Comparison of ENCODE assay signal across 14 cellular contexts in genomic region chr13:74930402-74931165, GRCh38.
DNase-seq lines count a peak whose midpoint lies in the region; ATAC-seq, FAIRE-seq and TF ChIP-seq lines count a peak whose summit lies in the region.
"Had no signal": no experiment of that assay in that cellular context is flagged by ENCODE, and none has a peak within 500 bp of the region (broad histone marks: within the 10 kb centered on the region; RNA-seq: fewer than 3 reads in every experiment).

No MANE protein-coding gene starts in this region.

- H3K36me3 Mint-ChIP-seq in GM23338 (ENCODE audit: low read depth): no peaks in the 10 kb centered on the region

- no peak overlapping the region for H3K27ac ChIP-seq in GM23338 (ENCODE audit: low read depth)
- H3K27ac ChIP-seq: WERI-Rb-1 had no signal

- no peak for FAIRE-seq in D721Med (lab: Jason Lieb, UNC)

- peaks cover 6% of the 10 kb centered on the region for H3K27me3 Mint-ChIP-seq in GM23338 (ENCODE audit: insufficient read depth, low read depth, poor library complexity)

- CTCF ChIA-PET in BJ (lab: Yijun Ruan, JAX): no interaction called here

- no peaks in the 10 kb centered on the region for H3K79me2 ChIP-seq in GM23338 (replicated peaks; ENCODE audit: insufficient read depth)

- H3F3A ChIP-seq in GM23338 (replicated peaks; ENCODE audit: low read depth): no peaks in the 10 kb centered on the region

- no peak for TF ChIP-seq CTCF in BJ (IDR thresholded peaks at IDR 0.05; ENCODE audit: insufficient read depth, low read depth, low read length)
- TF ChIP-seq CTCF in GM13977 (IDR thresholded peaks at IDR 0.05; ENCODE audit: extremely low read depth, insufficient read depth, missing control alignments): no peak
- TF ChIP-seq CTCF in GM23338 (conservative IDR thresholded peaks at IDR 0.05; ENCODE audit: low read depth in 2 of 2): no peak
- no peak for TF ChIP-seq CTCF in D721Med (IDR thresholded peaks at IDR 0.05; ENCODE audit: insufficient read depth, missing control alignments)

- peak; percentile 24 for DNase-seq in BJ (ENCODE audit: low read depth)
- DNase-seq in amniotic stem cell (lab: John Stamatoyannopoulos, UW): peak; percentile 19
- DNase-seq in iris pigment epithelial cell (ENCODE audit: low read depth): peak; percentile 64
- DNase-seq in NCI-H526 (lab: John Stamatoyannopoulos, UW): no peak
- DNase-seq in GM13977 (ENCODE audit: low spot score): no peak
- DNase-seq in GM23338 (ENCODE audit: low spot score): no peak
- DNase-seq in D721Med (ENCODE audit: insufficient read length, low spot score): no peak
- DNase-seq: central memory CD4-positive, alpha-beta T cell; DMS 273 treated with DMSO at 0.1 percent for 48 hours; H7; hippocampal formation; WERI-Rb-1 had no signal

- H4K20me1 ChIP-seq in GM23338 (replicated peaks; ENCODE audit: insufficient read depth): 0 out of 2 replicates have a peak, but pooled peaks cover 3% of the 10 kb centered on the region

- no peaks in the 10 kb centered on the region for H3K4me1 Mint-ChIP-seq in GM23338

- H3K36me3 ChIP-seq in BJ (ENCODE audit: control insufficient read depth, insufficient read depth, low read length) (no peaks in the 10 kb centered on the region), GM23338 (ENCODE audit: insufficient read depth) (no peaks in the 10 kb centered on the region)
- H3K36me3 ChIP-seq: WERI-Rb-1 had no signal

- H3K4me3 ChIP-seq in BJ (ENCODE audit: low read depth, low read length) (no peak overlapping the region), GM23338 (no peak overlapping the region)

- peaks cover 3% of the 10 kb centered on the region; the same call in 1 of the 3 replicates for H3K9me3 Mint-ChIP-seq in GM23338
- H3K9me3 Mint-ChIP-seq: activated T-helper 1 cell treated with anti-CD3 and anti-CD28 coated beads, Interleukin-12 subunit alpha, Interleukin-12 subunit beta, Interleukin-2, Interleukin-4 antibody, amounts not matched to agents 30 ng/mL and 10 ng/mL and 1 ng/mL, durations not matched to agents 14 hours and 24 hours and 36 hours had no signal

- H2AFZ ChIP-seq in GM23338: no peak overlapping the region

- no peak overlapping the region for H3K4me2 ChIP-seq in GM23338

- no peaks in the 10 kb centered on the region for H3K4me1 ChIP-seq in GM23338 (ENCODE audit: insufficient read depth)

- POLR2A ChIA-PET in BJ (lab: Charles Lee): no interaction called here

- no peak overlapping the region for H3K27ac Mint-ChIP-seq in GM23338
- H3K27ac Mint-ChIP-seq: activated T-helper 1 cell treated with anti-CD3 and anti-CD28 coated beads, Interleukin-12 subunit alpha, Interleukin-12 subunit beta, Interleukin-2, Interleukin-4 antibody, amounts not matched to agents 30 ng/mL and 10 ng/mL and 1 ng/mL, durations not matched to agents 14 hours and 24 hours and 36 hours had no signal

- no peak overlapping the region for H3K4me3 Mint-ChIP-seq in GM23338
- H3K4me3 Mint-ChIP-seq: activated T-helper 1 cell treated with anti-CD3 and anti-CD28 coated beads, Interleukin-12 subunit alpha, Interleukin-12 subunit beta, Interleukin-2, Interleukin-4 antibody, amounts not matched to agents 30 ng/mL and 10 ng/mL and 1 ng/mL, durations not matched to agents 14 hours and 24 hours and 36 hours had no signal

- ATAC-seq in HG03520 (IDR thresholded peaks at IDR 0.05; ENCODE audit: unreplicated experiment): peak; percentile 51
- ATAC-seq in GM23338: no peak

- no peaks in the 10 kb centered on the region for H3K27me3 ChIP-seq in BJ (ENCODE audit: control insufficient read depth, insufficient read depth, low read length)
- no peaks in the 10 kb centered on the region for H3K27me3 ChIP-seq in GM23338 (ENCODE audit: insufficient read depth)

- in situ Hi-C loops in GM13977 (cut with MboI; ENCODE audit: low pct_unique_long_range_greater_than_20kb, low sequenced_read_pairs, unreplicated experiment): no loop called here

- no peaks in the 10 kb centered on the region for H3K9me2 ChIP-seq in GM23338 (ENCODE audit: insufficient read depth)

TF ChIP-seq in GM23338, 12 proteins besides CTCF, POLR2A, EP300 and RAD21 (continues in another document):
- TF ChIP-seq EZH2 (IDR thresholded peaks at IDR 0.05; ENCODE audit: low read depth, unreplicated experiment) (no peak), CREB1 (CRISPR knock-in tag; IDR thresholded peaks at IDR 0.05; ENCODE audit: low read depth) (no peak), ETS1 (IDR thresholded peaks at IDR 0.05) (no peak), ZNF331 (CRISPR knock-in tag; IDR thresholded peaks at IDR 0.05; ENCODE audit: low read depth) (no peak), ZNF114 (CRISPR knock-in tag; IDR thresholded peaks at IDR 0.05) (no peak)
- TF ChIP-seq, protein P1, sequence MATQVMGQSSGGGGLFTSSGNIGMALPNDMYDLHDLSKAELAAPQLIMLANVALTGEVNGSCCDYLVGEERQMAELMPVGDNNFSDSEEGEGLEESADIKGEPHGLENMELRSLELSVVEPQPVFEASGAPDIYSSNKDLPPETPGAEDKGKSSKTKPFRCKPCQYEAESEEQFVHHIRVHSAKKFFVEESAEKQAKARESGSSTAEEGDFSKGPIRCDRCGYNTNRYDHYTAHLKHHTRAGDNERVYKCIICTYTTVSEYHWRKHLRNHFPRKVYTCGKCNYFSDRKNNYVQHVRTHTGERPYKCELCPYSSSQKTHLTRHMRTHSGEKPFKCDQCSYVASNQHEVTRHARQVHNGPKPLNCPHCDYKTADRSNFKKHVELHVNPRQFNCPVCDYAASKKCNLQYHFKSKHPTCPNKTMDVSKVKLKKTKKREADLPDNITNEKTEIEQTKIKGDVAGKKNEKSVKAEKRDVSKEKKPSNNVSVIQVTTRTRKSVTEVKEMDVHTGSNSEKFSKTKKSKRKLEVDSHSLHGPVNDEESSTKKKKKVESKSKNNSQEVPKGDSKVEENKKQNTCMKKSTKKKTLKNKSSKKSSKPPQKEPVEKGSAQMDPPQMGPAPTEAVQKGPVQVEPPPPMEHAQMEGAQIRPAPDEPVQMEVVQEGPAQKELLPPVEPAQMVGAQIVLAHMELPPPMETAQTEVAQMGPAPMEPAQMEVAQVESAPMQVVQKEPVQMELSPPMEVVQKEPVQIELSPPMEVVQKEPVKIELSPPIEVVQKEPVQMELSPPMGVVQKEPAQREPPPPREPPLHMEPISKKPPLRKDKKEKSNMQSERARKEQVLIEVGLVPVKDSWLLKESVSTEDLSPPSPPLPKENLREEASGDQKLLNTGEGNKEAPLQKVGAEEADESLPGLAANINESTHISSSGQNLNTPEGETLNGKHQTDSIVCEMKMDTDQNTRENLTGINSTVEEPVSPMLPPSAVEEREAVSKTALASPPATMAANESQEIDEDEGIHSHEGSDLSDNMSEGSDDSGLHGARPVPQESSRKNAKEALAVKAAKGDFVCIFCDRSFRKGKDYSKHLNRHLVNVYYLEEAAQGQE (IDR thresholded peaks at IDR 0.05; ENCODE audit: unreplicated experiment): no peak

Comparison
In these comparisons a context has a peak if more than half of its experiments do, and no peak if none do; other contexts are left out.
1. DNase-seq: peak in BJ (single experiment), amniotic stem cell (single experiment) and iris pigment epithelial cell (single experiment); none in NCI-H526 (0 of 2), GM13977 (single experiment), GM23338 (single experiment) and D721Med (single experiment).